24 cellular contexts compared by ENCODE assay signal in genomic region chr3:153169793-153170386, GRCh38.
"Had no signal": no experiment of that assay in that cellular context is flagged by ENCODE, and none has a peak within 500 bp of the region (broad histone marks: within the 10 kb centered on the region; RNA-seq: fewer than 3 reads in every experiment).

No MANE protein-coding gene starts in this region.

- H3K27me3 ChIP-seq: stomach, suprapubic skin, uterus had no signal

- H3K9me3 ChIP-seq: lower lobe of right lung, mucosa of descending colon, stomach, suprapubic skin, uterus had no signal

- H3K36me3 ChIP-seq: lower lobe of right lung, suprapubic skin, uterus had no signal

- H3K4me1 ChIP-seq: uterus had no signal

- DNase-seq: activated effector memory CD4-positive, alpha-beta T cell treated with anti-CD3 and anti-CD28 coated beads, Interleukin-2, amount 50 U/mL, for 16 hours; activated naive CD4-positive, alpha-beta T cell treated with anti-CD3 and anti-CD28 coated beads, Interleukin-2, amount 10 ng/mL, durations not matched to agents 7 days and 5 days; activated T-cell treated with anti-CD3 and anti-CD28 coated beads, Interleukin-2, amount 50 U/mL, for 72 hours; amygdala; cerebellar nuclear complex; lower lobe of right lung; mesendoderm; mucosa of descending colon; occipital lobe; posterior cingulate gyrus; small intestine; stimulated activated CD4-positive, alpha-beta T cell treated with anti-CD3 and anti-CD28 coated beads, Interleukin-2, amount 100 ng/mL, for 24 hours; stomach; T-helper 9 cell; trophoblast cell; uterus had no signal

- H3K27ac ChIP-seq: coronary artery, lower lobe of right lung, stomach, suprapubic skin, uterus had no signal

- H3K9me3 Mint-ChIP-seq: activated naive CD4-positive, alpha-beta T cell treated with anti-CD3 and anti-CD28 coated beads, Interleukin-2, amount 10 ng/mL, durations not matched to agents 7 days and 5 days; activated T-cell treated with anti-CD3 and anti-CD28 coated beads, Interleukin-2, amount 50 U/mL, for 72 hours; neural crest cell; stimulated activated memory B cell treated with anti-CD40 and anti-IgM and Interleukin-4, amounts not matched to agents 10 μg/mL and 1 μg/mL and 100 μg/mL, for 72 hours; WTC11 had no signal

- H3K36me3 Mint-ChIP-seq: stimulated activated memory B cell treated with anti-CD40 and anti-IgM and Interleukin-4, amounts not matched to agents 10 μg/mL and 1 μg/mL and 100 μg/mL, for 72 hours had no signal

- FAIRE-seq: bronchial epithelial cell, small intestine had no signal

- ATAC-seq: activated T-cell treated with anti-CD3 and anti-CD28 coated beads, Interleukin-2, amount 50 U/mL, for 72 hours; left lobe of liver; lower lobe of right lung; mucosa of descending colon; sciatic nerve; stimulated activated memory B cell treated with anti-CD40 and anti-IgM and Interleukin-4, amounts not matched to agents 10 μg/mL and 1 μg/mL and 100 μg/mL, for 72 hours; WTC11 had no signal

- H3K4me3 ChIP-seq: coronary artery, lower lobe of right lung, mucosa of descending colon, stomach, suprapubic skin, uterus had no signal

- H3K4me3 Mint-ChIP-seq: activated naive CD4-positive, alpha-beta T cell treated with anti-CD3 and anti-CD28 coated beads, Interleukin-2, amount 10 ng/mL, durations not matched to agents 7 days and 5 days; activated T-cell treated with anti-CD3 and anti-CD28 coated beads, Interleukin-2, amount 50 U/mL, for 72 hours; neural crest cell; stimulated activated memory B cell treated with anti-CD40 and anti-IgM and Interleukin-4, amounts not matched to agents 10 μg/mL and 1 μg/mL and 100 μg/mL, for 72 hours; WTC11 had no signal

- H3K27ac Mint-ChIP-seq: activated naive CD4-positive, alpha-beta T cell treated with anti-CD3 and anti-CD28 coated beads, Interleukin-2, amount 10 ng/mL, durations not matched to agents 7 days and 5 days; activated T-cell treated with anti-CD3 and anti-CD28 coated beads, Interleukin-2, amount 50 U/mL, for 72 hours; stimulated activated memory B cell treated with anti-CD40 and anti-IgM and Interleukin-4, amounts not matched to agents 10 μg/mL and 1 μg/mL and 100 μg/mL, for 72 hours; WTC11 had no signal

- H3K27me3 Mint-ChIP-seq: activated naive CD4-positive, alpha-beta T cell treated with anti-CD3 and anti-CD28 coated beads, Interleukin-2, amount 10 ng/mL, durations not matched to agents 7 days and 5 days; stimulated activated memory B cell treated with anti-CD40 and anti-IgM and Interleukin-4, amounts not matched to agents 10 μg/mL and 1 μg/mL and 100 μg/mL, for 72 hours had no signal
